ENCODE assay signal across 18 cellular contexts in the genomic region with DNA sequence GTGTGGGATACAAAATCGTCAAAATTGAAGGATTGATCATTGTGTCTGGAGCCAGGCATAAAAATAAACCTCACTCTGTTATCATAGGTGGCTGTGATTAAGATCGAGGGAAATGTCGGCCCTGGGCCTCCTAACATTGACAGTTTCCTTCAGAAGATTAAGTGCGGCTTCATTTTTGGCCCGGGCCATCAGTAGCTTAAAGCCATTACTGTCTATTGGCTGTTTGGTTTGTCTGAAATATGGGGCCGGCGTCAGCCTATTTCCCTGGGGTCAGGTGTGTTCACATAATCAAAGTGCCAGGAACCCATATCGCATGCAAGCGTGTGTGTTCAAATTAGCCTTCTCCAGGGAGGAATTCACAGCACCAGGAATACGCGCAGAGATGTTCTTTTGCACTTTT.
"Had no signal": no experiment of that assay in that cellular context is flagged by ENCODE, and none has a peak within 500 bp of the region (broad histone marks: within the 10 kb centered on the region; RNA-seq: fewer than 3 reads in every experiment).

No MANE protein-coding gene starts in this region.

- H3K36me3 ChIP-seq: gastrocnemius medialis, left ventricle myocardium inferior, neural progenitor cell, ovary, transverse colon had no signal

- H3K9ac ChIP-seq: neural progenitor cell had no signal

- H3K27ac Mint-ChIP-seq: activated CD4-positive, alpha-beta memory T cell treated with anti-CD3 and anti-CD28 coated beads, Interleukin-2, amount 10 ng/mL, durations not matched to agents 7 days and 5 days; activated CD4-positive, alpha-beta T cell treated with anti-CD3 and anti-CD28 coated beads for 36 hours; activated naive CD8-positive, alpha-beta T cell treated with anti-CD3 and anti-CD28 coated beads, Interleukin-2, amount 50 U/mL, for 24 hours; activated T-cell treated with anti-CD3 and anti-CD28 coated beads, Interleukin-2, amount 50 U/mL, for 72 hours; memory B cell; neural progenitor cell; stimulated activated memory B cell treated with anti-CD40 and anti-IgM and Interleukin-4, amounts not matched to agents 10 μg/mL and 1 μg/mL and 100 μg/mL, for 72 hours had no signal

- H3K9me3 Mint-ChIP-seq: activated naive CD8-positive, alpha-beta T cell treated with anti-CD3 and anti-CD28 coated beads, Interleukin-2, amount 50 U/mL, for 24 hours; activated T-cell treated with anti-CD3 and anti-CD28 coated beads, Interleukin-2, amount 50 U/mL, for 72 hours had no signal

- H3K27ac ChIP-seq: coronary artery, gastrocnemius medialis, left ventricle myocardium inferior, neural progenitor cell, ovary, VCaP had no signal

- H3K4me2 ChIP-seq: neural progenitor cell had no signal

- H3K27me3 Mint-ChIP-seq: activated CD4-positive, alpha-beta memory T cell treated with anti-CD3 and anti-CD28 coated beads, Interleukin-2, amount 10 ng/mL, durations not matched to agents 7 days and 5 days; activated CD4-positive, alpha-beta T cell treated with anti-CD3 and anti-CD28 coated beads for 36 hours; activated naive CD8-positive, alpha-beta T cell treated with anti-CD3 and anti-CD28 coated beads, Interleukin-2, amount 50 U/mL, for 24 hours; memory B cell; stimulated activated memory B cell treated with anti-CD40 and anti-IgM and Interleukin-4, amounts not matched to agents 10 μg/mL and 1 μg/mL and 100 μg/mL, for 72 hours had no signal

- H3K4me1 Mint-ChIP-seq: activated CD4-positive, alpha-beta memory T cell treated with anti-CD3 and anti-CD28 coated beads, Interleukin-2, amount 10 ng/mL, durations not matched to agents 7 days and 5 days had no signal

- DNase-seq: activated CD4-positive, alpha-beta memory T cell treated with anti-CD3 and anti-CD28 coated beads, Interleukin-2, amount 10 ng/mL, durations not matched to agents 7 days and 5 days; activated CD4-positive, alpha-beta T cell treated with anti-CD3 and anti-CD28 coated beads for 36 hours; activated naive CD8-positive, alpha-beta T cell treated with anti-CD3 and anti-CD28 coated beads, Interleukin-2, amount 50 U/mL, for 24 hours; activated T-cell treated with anti-CD3 and anti-CD28 coated beads, Interleukin-2, amount 50 U/mL, for 72 hours; effector CD4-positive, alpha-beta T cell; kidney; left ventricle myocardium inferior; small intestine; substantia nigra; T1000; transverse colon had no signal

- H3K27me3 ChIP-seq: gastrocnemius medialis, neural progenitor cell, ovary, transverse colon had no signal

- H3K9me3 ChIP-seq: gastrocnemius medialis, left ventricle myocardium inferior, ovary, transverse colon had no signal

- H2AFZ ChIP-seq: neural progenitor cell had no signal

- H3K4me3 Mint-ChIP-seq: activated CD4-positive, alpha-beta memory T cell treated with anti-CD3 and anti-CD28 coated beads, Interleukin-2, amount 10 ng/mL, durations not matched to agents 7 days and 5 days; activated CD4-positive, alpha-beta T cell treated with anti-CD3 and anti-CD28 coated beads for 36 hours; activated naive CD8-positive, alpha-beta T cell treated with anti-CD3 and anti-CD28 coated beads, Interleukin-2, amount 50 U/mL, for 24 hours; activated T-cell treated with anti-CD3 and anti-CD28 coated beads, Interleukin-2, amount 50 U/mL, for 72 hours; memory B cell; neural progenitor cell; stimulated activated memory B cell treated with anti-CD40 and anti-IgM and Interleukin-4, amounts not matched to agents 10 μg/mL and 1 μg/mL and 100 μg/mL, for 72 hours had no signal

- H3K4me3 ChIP-seq: coronary artery, gastrocnemius medialis, left ventricle myocardium inferior, neural progenitor cell, ovary, transverse colon had no signal
